1 cellular context compared by ENCODE assay signal in genomic region chrX:119565110-119565663, GRCh38.
TF ChIP-seq lines count a peak whose summit lies in the region.

Gene STEEP1, minus strand, starts transcription at chrX:119565409. Its CDS starts 54 bp downstream, at chrX:119565355.

TF ChIP-seq in K562, 482 proteins besides CTCF, POLR2A, EP300 and RAD21 (continued from another document):
- TF ChIP-seq ZMIZ1 (IDR thresholded peaks at IDR 0.05; ENCODE audit: low read depth in 2 of 2, low read length in 2 of 2) (no peak), FOXM1 (IDR thresholded peaks at IDR 0.05; ENCODE audit: low read depth) (peak; percentile 37; the same call in 1 of the 2 replicates), FOXM1 (CRISPR knock-in tag; IDR thresholded peaks at IDR 0.05; ENCODE audit: low read depth) (no peak), ATF7 (IDR thresholded peaks at IDR 0.05) (peak; percentile 99), MAX (CRISPR knock-in tag; IDR thresholded peaks at IDR 0.05) (peak; percentile 72), ZNF511 (CRISPR knock-in tag; IDR thresholded peaks at IDR 0.05) (no peak), JUND (IDR thresholded peaks at IDR 0.05; ENCODE audit: borderline replicate concordance, low read depth, low read length) (peak; percentile 94), JUND (tag; IDR thresholded peaks at IDR 0.05; ENCODE audit: borderline replicate concordance, low read depth, low read length) (no peak; the same call in 2 of the 3 replicates), POLR2AphosphoS5 (IDR thresholded peaks at IDR 0.05; ENCODE audit: control insufficient read depth, insufficient read depth, low read depth, low read length) (peak; percentile 81), SIX5 (IDR thresholded peaks at IDR 0.05; ENCODE audit: borderline replicate concordance in 1 of 2, insufficient read depth in 1 of 2, low read depth in 1 of 2, low read length in 2 of 2) (peak; percentile 41 to 42; a peak in 3 of 4 replicates), FOSL1 (tag; conservative IDR thresholded peaks at IDR 0.05) (peak; percentile 25; the same call in 1 of the 2 replicates), POLR2G (IDR thresholded peaks at IDR 0.05; ENCODE audit: low read depth, low read length) (peak; percentile 46; the same call in 1 of the 2 replicates), CREB1 (IDR thresholded peaks at IDR 0.05) (peak; percentile 95), CREB1 (CRISPR knock-in tag; IDR thresholded peaks at IDR 0.05) (peak; percentile 97), GABPB1 (CRISPR knock-in tag; IDR thresholded peaks at IDR 0.05) (peak; percentile 62; the same call in 1 of the 2 replicates), PHF20 (IDR thresholded peaks at IDR 0.05; ENCODE audit: partially characterized antibody) (peak; percentile 96), POLR2B (IDR thresholded peaks at IDR 0.05; ENCODE audit: low read depth, partially characterized antibody) (peak; percentile 58)
